8 cellular contexts compared by ENCODE assay signal in genomic region chr19:41957838-41958366, GRCh38. TPM values are rescaled to one million over a fixed set of nuclear protein-coding genes. Genes with fewer than 3 reads are reported as not detected.
DNase-seq lines count a peak whose midpoint lies in the region; ATAC-seq, FAIRE-seq and TF ChIP-seq lines count a peak whose summit lies in the region.

No MANE protein-coding gene starts in this region.

- dilution Hi-C loops in IMR-90 (cut with HindIII; ENCODE audit: low sequenced_read_pairs, unreplicated experiment): no loop called here

- DNase-seq in NCI-H2081 (lab: John Stamatoyannopoulos, UW) (peak; percentile 79 to 80), NCI-H2081 treated with DMSO at 0.1 percent for 48 hours (lab: John Stamatoyannopoulos, UW) (no peak), IMR-90 (peak; percentile 83), PC-3 (peak; percentile 87), astrocyte (ENCODE audit: low read depth) (peak; percentile 67), left ventricle myocardium superior (peak; percentile 73), cortex of kidney (lab: John Stamatoyannopoulos, UW) (no peak)

- no peak overlapping the region for H2BK5ac ChIP-seq in IMR-90 (ENCODE audit: low read depth, low read length, poor library complexity, severe bottlenecking)

- no peak; the same call in 1 of the 2 replicates for TF ChIP-seq POLR2A in IMR-90 (IDR thresholded peaks at IDR 0.05; ENCODE audit: low read depth, low read length)

- H3K4me1 ChIP-seq in IMR-90 (ENCODE audit: control insufficient read depth, insufficient read depth, low read length): peaks cover 6% of the 10 kb centered on the region
- H3K4me1 ChIP-seq in PC-3 (ENCODE audit: insufficient read depth, low read length): peaks cover 15% of the 10 kb centered on the region
- H3K4me1 ChIP-seq in astrocyte (ENCODE audit: insufficient read depth, low read length): peaks cover 16% of the 10 kb centered on the region
- peaks cover 9% of the 10 kb centered on the region for H3K4me1 ChIP-seq in parathyroid adenoma

- no peak overlapping the region; the same call in 1 of the 2 replicates for H4K91ac ChIP-seq in IMR-90 (ENCODE audit: insufficient read depth, low read depth, low read length)

- peak overlapping the region; percentile 72 for H3K14ac ChIP-seq in IMR-90 (replicated peaks; ENCODE audit: low read depth, low read length)

- peak overlapping the region; percentile 86 for H3K27ac Mint-ChIP-seq in astrocyte (ENCODE audit: unreplicated experiment)

- 0% methylated on average over 5 of the region's 10 CpGs; no CpG with 5 or more reads in 1 of the 2 experiments for WGBS in IMR-90 (ENCODE audit: extremely low coverage in 2 of 2, insufficient read length in 1 of 2), 2 experiments

- in situ Hi-C loops in IMR-90 (cut with MboI; ENCODE audit: low sequenced_read_pairs): no loop called here

- H3K4me3 ChIP-seq in IMR-90 (ENCODE audit: insufficient read depth, low read depth, low read length) (peak overlapping the region; percentile 88), PC-3 (ENCODE audit: low read length) (peak overlapping the region; percentile 88), astrocyte (ENCODE audit: insufficient read depth, low read depth, low read length) (peak overlapping the region; percentile 75), parathyroid adenoma (ENCODE audit: low read depth, low read length) (peak overlapping the region; percentile 88)

- no peaks in the 10 kb centered on the region for H3K9me2 ChIP-seq in PC-3 (replicated peaks; ENCODE audit: low read length)

- H3K27ac ChIP-seq in IMR-90 (ENCODE audit: insufficient read depth, low read length) (no peak overlapping the region), PC-3 (ENCODE audit: low read length) (peak overlapping the region; percentile 48), astrocyte (ENCODE audit: low read depth, low read length) (peak overlapping the region; percentile 95), parathyroid adenoma (peak overlapping the region; percentile 87)

- H3K27me3 ChIP-seq in IMR-90 (ENCODE audit: control insufficient read depth, insufficient read depth, low read length) (no peaks in the 10 kb centered on the region), PC-3 (ENCODE audit: low read length) (no peaks in the 10 kb centered on the region), astrocyte (ENCODE audit: insufficient read depth, low read length) (no peaks in the 10 kb centered on the region), parathyroid adenoma (ENCODE audit: control insufficient read depth, insufficient read depth, low read length) (no peaks in the 10 kb centered on the region)

- H3K79me2 ChIP-seq in PC-3 (ENCODE audit: low read length) (no peaks in the 10 kb centered on the region), astrocyte (ENCODE audit: insufficient read depth, low read length) (peaks cover 20% of the 10 kb centered on the region), parathyroid adenoma (no peaks in the 10 kb centered on the region)

- H3K9me3 ChIP-seq in IMR-90 (ENCODE audit: control insufficient read depth, insufficient read depth, low read length) (no peaks in the 10 kb centered on the region), PC-3 (ENCODE audit: low read length) (no peaks in the 10 kb centered on the region), astrocyte (ENCODE audit: insufficient read depth, low read depth, low read length) (no peaks in the 10 kb centered on the region), parathyroid adenoma (ENCODE audit: control insufficient read depth, low read length) (no peaks in the 10 kb centered on the region)

- peak overlapping the region; percentile 92 for H2AK9ac ChIP-seq in IMR-90 (replicated peaks; ENCODE audit: low read depth, low read length, poor library complexity)

- peaks cover 10% of the 10 kb centered on the region for H3K36me3 Mint-ChIP-seq in astrocyte (ENCODE audit: low read depth, unreplicated experiment)

- H3K9me1 ChIP-seq in IMR-90 (ENCODE audit: insufficient read depth, low read length): peaks cover 7% of the 10 kb centered on the region; the same call in 1 of the 2 replicates

- peaks cover 19% of the 10 kb centered on the region for H3K4me1 Mint-ChIP-seq in astrocyte (ENCODE audit: low read depth, unreplicated experiment)

- H3K79me1 ChIP-seq in IMR-90 (ENCODE audit: low read depth in 1 of 2, low read length in 2 of 2): peaks cover 7 to 26% of the 10 kb centered on the region in 2 experiments

- peak overlapping the region; percentile 64; the same call in 1 of the 2 replicates for H3K4ac ChIP-seq in IMR-90 (ENCODE audit: low read depth, low read length)

- H4K8ac ChIP-seq in IMR-90 (ENCODE audit: low read depth in 2 of 2, low read length in 2 of 2): peak overlapping the region in 1 of 2 experiments; percentile 39; a peak in 1 of 4 replicates

- no peak overlapping the region for H3K56ac ChIP-seq in IMR-90 (ENCODE audit: extremely low read depth, insufficient read depth, low read length)

- no peak overlapping the region for H2BK15ac ChIP-seq in IMR-90 (ENCODE audit: low read depth, low read length)

- TF ChIP-seq CTCF in IMR-90 (conservative IDR thresholded peaks at IDR 0.05; ENCODE audit: low read depth, low read length): peak; percentile 78
- TF ChIP-seq CTCF in PC-3 (conservative IDR thresholded peaks at IDR 0.05; ENCODE audit: low read depth, low read length): peak; percentile 84
- TF ChIP-seq CTCF in astrocyte (IDR thresholded peaks at IDR 0.05; ENCODE audit: insufficient read depth, low read depth, low read length): peak; percentile 86
- peak; percentile 96 for TF ChIP-seq CTCF in parathyroid adenoma (IDR thresholded peaks at IDR 0.05)

- BruUV-seq in IMR-90 (replicated peaks; lab: Mats Ljungman, UMichigan) (no TSS peak), PC-3 (replicated peaks; lab: Mats Ljungman, UMichigan) (no TSS peak)

- peaks cover 21% of the 10 kb centered on the region for H4K20me1 ChIP-seq in IMR-90 (ENCODE audit: insufficient read depth, low read length)
- no peaks in the 10 kb centered on the region for H4K20me1 ChIP-seq in PC-3 (ENCODE audit: low read length)
- H4K20me1 ChIP-seq in astrocyte (ENCODE audit: insufficient read depth, low read length): peaks cover 32% of the 10 kb centered on the region

- no peak overlapping the region for H3K18ac ChIP-seq in IMR-90 (ENCODE audit: low read depth, low read length)

- no peak overlapping the region for H2BK120ac ChIP-seq in IMR-90 (ENCODE audit: low read depth, low read length)

- peak overlapping the region; percentile 60; the same call in 1 of the 2 replicates for H2AK5ac ChIP-seq in IMR-90 (ENCODE audit: low read depth, low read length)

- peak; percentile 66 for TF ChIP-seq RAD21 in IMR-90 (IDR thresholded peaks at IDR 0.05; ENCODE audit: low read length)

- FAIRE-seq in astrocyte (lab: Jason Lieb, UNC): no peak

- H3K9me3 Mint-ChIP-seq in astrocyte (ENCODE audit: unreplicated experiment): no peaks in the 10 kb centered on the region

- CTCF ChIA-PET in IMR-90 (lab: Yijun Ruan, JAX): interaction anchor here (2.0 kb wide), 1 partner anchor 11 kb away, joined by 5 read pairs; no protein-coding TSS in a partner anchor
- CTCF ChIA-PET in PC-3 (lab: Charles Lee): interaction anchor here (1.7 kb wide), 1 partner anchor 77 kb away, joined by 5 read pairs; no protein-coding TSS in a partner anchor

- POLR2A ChIA-PET in IMR-90 (lab: Charles Lee; ENCODE audit: unreplicated experiment) (no interaction called here), PC-3 (lab: Charles Lee; ENCODE audit: unreplicated experiment) (interaction anchor here (0.7 kb wide), 1 partner anchor 96 kb away, joined by 3 read pairs; no protein-coding TSS in a partner anchor)

- ATAC-seq in IMR-90 (ENCODE audit: low read depth) (peak; percentile 63), PC-3 (peak; percentile 73), left ventricle myocardium superior (peak; percentile 70)

- H3K4me2 ChIP-seq in IMR-90 (ENCODE audit: low read depth, low read length) (peak overlapping the region; percentile 86), PC-3 (ENCODE audit: low read length) (peak overlapping the region; percentile 99), astrocyte (ENCODE audit: low read length) (peak overlapping the region; percentile 98), parathyroid adenoma (ENCODE audit: low read length) (peak overlapping the region; percentile 97)

- intact Hi-C loops in IMR-90 (cut with micrococcal nuclease) (loop anchor here (5.0 to 10.0 kb wide), 2 partner anchors 74 to 163 kb away; partner anchors contain the start of gene CEACAM3), PC-3 (cut with micrococcal nuclease) (loop anchor here (2.0 to 10.0 kb wide), 4 partner anchors 71 to 163 kb away; partner anchors contain the start of gene CEACAM3), left ventricle myocardium superior (cut with micrococcal nuclease) (no loop called here)

- no peak overlapping the region; the same call in 1 of the 2 replicates for H2BK20ac ChIP-seq in IMR-90 (ENCODE audit: low read depth, low read length)

- H3K9ac ChIP-seq in IMR-90 (ENCODE audit: low read depth, low read length) (peak overlapping the region; percentile 10; the same call in 1 of the 2 replicates), PC-3 (ENCODE audit: low read length) (peak overlapping the region; percentile 86), astrocyte (ENCODE audit: low read length) (peak overlapping the region; percentile 100), parathyroid adenoma (no peak overlapping the region)

- H2AFZ ChIP-seq in IMR-90 (replicated peaks; ENCODE audit: low read length, poor library complexity) (peak overlapping the region; percentile 93), PC-3 (ENCODE audit: low read length) (peak overlapping the region; percentile 88), astrocyte (ENCODE audit: low read depth, low read length) (peak overlapping the region; percentile 70), parathyroid adenoma (peak overlapping the region; percentile 91)

- 0 out of 2 replicates have a peak overlapping the region, but pooled peaks have one; percentile 46 for H3K23ac ChIP-seq in IMR-90 (ENCODE audit: low read depth, low read length)

- no peak overlapping the region for H4K5ac ChIP-seq in IMR-90 (ENCODE audit: low read depth, low read length)

- peaks cover 10% of the 10 kb centered on the region; the same call in 1 of the 2 replicates for H3K36me3 ChIP-seq in IMR-90 (ENCODE audit: control insufficient read depth, insufficient read depth, low read length)
- no peaks in the 10 kb centered on the region for H3K36me3 ChIP-seq in PC-3 (ENCODE audit: low read depth, low read length)
- peaks cover 4% of the 10 kb centered on the region for H3K36me3 ChIP-seq in astrocyte (ENCODE audit: insufficient read depth, low read length)
- H3K36me3 ChIP-seq in parathyroid adenoma (ENCODE audit: control insufficient read depth, insufficient read depth, low read length): no peaks in the 10 kb centered on the region

- H3F3A ChIP-seq in PC-3 (ENCODE audit: low read length, unreplicated experiment): no peaks in the 10 kb centered on the region

- H3K27me3 Mint-ChIP-seq in astrocyte (ENCODE audit: low read depth, unreplicated experiment): no peaks in the 10 kb centered on the region

- peak overlapping the region; percentile 97 for H3K4me3 Mint-ChIP-seq in astrocyte (ENCODE audit: unreplicated experiment)

RNA-seq across cellular contexts. Expression of gene RABAC1, which starts 1.2 kb away (rescaled TPM):
- 117 and 145 TPM in 2 replicates for total RNA-seq in IMR-90 (2012; rRNA removed)
- polyA plus RNA-seq in IMR-90 (2012; rRNA removed): 276 and 320 TPM in 2 replicates
- 632 and 774 TPM in 2 replicates for polyA plus RNA-seq in IMR-90 (2012; cell fraction: cytosol; rRNA removed)
- polyA plus RNA-seq in IMR-90 (2012; cell fraction: nucleus; rRNA removed; ENCODE audit: low replicate concordance): 305 and 429 TPM in 2 replicates
- 148 and 158 TPM in 2 replicates for total RNA-seq in PC-3 (2014; rRNA removed)
- total RNA-seq in astrocyte: 257 and 278 TPM in 2 replicates
- total RNA-seq in left ventricle myocardium superior: 61.0 TPM

RNA-seq across cellular contexts. Expression of gene ERFL, which starts 29.7 kb away (rescaled TPM):
- total RNA-seq in IMR-90 (2012; rRNA removed): not detected in 2 replicates
- 0.09 TPM in 1 of 2 replicates, not detected in the other for polyA plus RNA-seq in IMR-90 (2012; rRNA removed)
- 0.02 and 0.08 TPM in 2 replicates for polyA plus RNA-seq in IMR-90 (2012; cell fraction: cytosol; rRNA removed)
- 0.26 and 0.53 TPM in 2 replicates for polyA plus RNA-seq in IMR-90 (2012; cell fraction: nucleus; rRNA removed; ENCODE audit: low replicate concordance)
- 0.11 and 0.58 TPM in 2 replicates for total RNA-seq in PC-3 (2014; rRNA removed)
- 0.36 and 0.41 TPM in 2 replicates for total RNA-seq in astrocyte
- total RNA-seq in left ventricle myocardium superior: not detected

RNA-seq across cellular contexts. Expression of gene ATP1A3, which starts 36.1 kb away (rescaled TPM):
- total RNA-seq in IMR-90 (2012; rRNA removed): under 0.01 TPM in 2 replicates
- polyA plus RNA-seq in IMR-90 (2012; rRNA removed): 0.11 and 0.12 TPM in 2 replicates
- 0.04 and 0.10 TPM in 2 replicates for polyA plus RNA-seq in IMR-90 (2012; cell fraction: cytosol; rRNA removed)
- polyA plus RNA-seq in IMR-90 (2012; cell fraction: nucleus; rRNA removed; ENCODE audit: low replicate concordance): 0.06 and 0.16 TPM in 2 replicates
- total RNA-seq in PC-3 (2014; rRNA removed): 4.0 and 8.3 TPM in 2 replicates
- 3.4 and 3.9 TPM in 2 replicates for total RNA-seq in astrocyte
- total RNA-seq in left ventricle myocardium superior: 416 TPM

Comparison
In these comparisons a context has a peak if more than half of its experiments do, and no peak if none do; other contexts are left out.
1. DNase-seq: peak in NCI-H2081 (2 of 2), IMR-90 (single experiment), PC-3 (single experiment), astrocyte (single experiment) and left ventricle myocardium superior (single experiment); none in NCI-H2081 treated with DMSO at 0.1 percent for 48 hours (single experiment) and cortex of kidney (single experiment).
2. RNA of gene ATP1A3, which starts 36.1 kb away (total RNA-seq): 416 TPM in left ventricle myocardium superior (single experiment); 4.0 to 8.3 TPM in PC-3, 3.4 to 3.9 TPM in astrocyte and under 0.01 TPM in IMR-90; every median in the first group is over 10 times any median in the second.
3. Peak in every context shown above with its lines, with median percentiles within 50 percentile points of each other: ATAC-seq, H2AFZ ChIP-seq, H3K4me2 ChIP-seq, H3K4me3 ChIP-seq and CTCF ChIP-seq.